Comparison of ENCODE assay signal across 30 cellular contexts in genomic region chr2:2184549-2185249, GRCh38.
DNase-seq lines count a peak whose midpoint lies in the region; ATAC-seq, FAIRE-seq and TF ChIP-seq lines count a peak whose summit lies in the region.
"Had no signal": no experiment of that assay in that cellular context is flagged by ENCODE, and none has a peak within 500 bp of the region (broad histone marks: within the 10 kb centered on the region; RNA-seq: fewer than 3 reads in every experiment).

No MANE protein-coding gene starts in this region.

- H3K4me3 Mint-ChIP-seq in astrocyte (ENCODE audit: unreplicated experiment), result peak overlapping the region; percentile 31
- H3K4me3 Mint-ChIP-seq: activated T-cell treated with anti-CD3 and anti-CD28 coated beads, Interleukin-2, amount 50 U/mL, for 4 hours; stimulated activated naive CD8-positive, alpha-beta T cell treated with anti-CD3 and anti-CD28 coated beads, Interleukin-15, amount 100 ng/mL, for 72 hours; type B pancreatic cell had no signal

- no peaks in the 10 kb centered on the region for H3K36me3 ChIP-seq in astrocyte (ENCODE audit: insufficient read depth, low read length)
- no peaks in the 10 kb centered on the region for H3K36me3 ChIP-seq in neural cell (ENCODE audit: insufficient read depth, low read length)
- H3K36me3 ChIP-seq: cardiac muscle cell, lower lobe of right lung, SJCRH30 had no signal

- H3K27ac Mint-ChIP-seq in astrocyte (ENCODE audit: unreplicated experiment), result peak overlapping the region; percentile 75
- H3K27ac Mint-ChIP-seq: stimulated activated naive CD8-positive, alpha-beta T cell treated with anti-CD3 and anti-CD28 coated beads, Interleukin-15, amount 100 ng/mL, for 72 hours; type B pancreatic cell had no signal

- H3K4me1 ChIP-seq in astrocyte (ENCODE audit: insufficient read depth, low read length), result no peaks in the 10 kb centered on the region
- H3K4me1 ChIP-seq: lower lobe of right lung, SJCRH30 had no signal

- intact Hi-C loops in Right ventricle myocardium inferior (cut with DNase I) (no loop called here), cardiac septum (cut with DNase I) (no loop called here)

- H3K9me3 ChIP-seq in astrocyte (ENCODE audit: insufficient read depth, low read depth, low read length) (no peaks in the 10 kb centered on the region), neural cell (ENCODE audit: low read length) (no peaks in the 10 kb centered on the region)
- H3K9me3 ChIP-seq: lower lobe of right lung, SJCRH30 had no signal

- TF ChIP-seq EP300 in neural cell (conservative IDR thresholded peaks at IDR 0.05; ENCODE audit: poor library complexity, severe bottlenecking), result no peak

- peaks cover 7% of the 10 kb centered on the region for H3F3A ChIP-seq in neural cell (ENCODE audit: insufficient read depth, low read length, poor library complexity, severe bottlenecking)

- H3K9me3 Mint-ChIP-seq in astrocyte (ENCODE audit: unreplicated experiment), result peaks cover 1% of the 10 kb centered on the region
- H3K9me3 Mint-ChIP-seq: activated T-cell treated with anti-CD3 and anti-CD28 coated beads, Interleukin-2, amount 50 U/mL, for 4 hours; type B pancreatic cell had no signal

- H3K27ac ChIP-seq in astrocyte (ENCODE audit: low read depth, low read length) (no peak overlapping the region), neural cell (ENCODE audit: low read length) (peak overlapping the region; percentile 50)
- H3K27ac ChIP-seq: C4-2B, cardiac muscle cell, hepatocyte, lower lobe of right lung, SJCRH30 had no signal

- no peak overlapping the region for H3K4me3 ChIP-seq in astrocyte (ENCODE audit: insufficient read depth, low read depth, low read length)
- H3K4me3 ChIP-seq in neural cell (ENCODE audit: low read length), result no peak overlapping the region
- H3K4me3 ChIP-seq: cardiac muscle cell, hepatocyte, lower lobe of right lung, SJCRH30 had no signal

- no peaks in the 10 kb centered on the region for H3K9me2 ChIP-seq in neural cell (ENCODE audit: insufficient read depth, low read length)

- peaks cover 2% of the 10 kb centered on the region for H3K27me3 Mint-ChIP-seq in astrocyte (ENCODE audit: low read depth, unreplicated experiment)

- FAIRE-seq in astrocyte (lab: Jason Lieb, UNC) (no peak), urothelium cell line (lab: Jason Lieb, UNC) (no peak)
- FAIRE-seq: GM19239, keratinocyte had no signal

- no peak for TF ChIP-seq RAD21 in neural cell (conservative IDR thresholded peaks at IDR 0.05)

- H3K9ac ChIP-seq in astrocyte (ENCODE audit: low read length), result no peak overlapping the region
- no peak overlapping the region for H3K9ac ChIP-seq in neural cell (ENCODE audit: low read length)

- TF ChIP-seq CTCF in astrocyte (IDR thresholded peaks at IDR 0.05; ENCODE audit: insufficient read depth, low read depth, low read length), result no peak
- TF ChIP-seq CTCF in neural cell (IDR thresholded peaks at IDR 0.05; ENCODE audit: poor library complexity, severe bottlenecking), result no peak

- DNase-seq in Right ventricle myocardium inferior (ENCODE audit: missing footprints), result no peak
- DNase-seq in cardiac septum (ENCODE audit: low spot score), result no peak
- DNase-seq in astrocyte (ENCODE audit: low read depth), result no peak
- DNase-seq in urothelium cell line (ENCODE audit: low spot score), result peak; percentile 52
- no peak for DNase-seq in activated naive CD4-positive, alpha-beta T cell treated with Interleukin-2 at 50 U/mL for 16 hours
- no peak for DNase-seq in NCI-H446 (lab: John Stamatoyannopoulos, UW)
- DNase-seq: activated CD4-positive, alpha-beta T cell treated with anti-CD3 and anti-CD28 coated beads for 4 hours; activated naive CD4-positive, alpha-beta T cell; activated T-cell treated with anti-CD3 and anti-CD28 coated beads, Interleukin-2, amount 50 U/mL, for 4 hours; amniotic stem cell; Calu3; Kasumi-1; lower lobe of right lung; NCI-H1048; NCI-H2081 treated with DMSO at 0.1 percent for 48 hours; NCI-H774; right cardiac atrium; SJCRH30; stimulated activated CD4-positive, alpha-beta T cell treated with anti-CD3 and anti-CD28 coated beads, Interleukin-12 subunit alpha, Interleukin-12 subunit beta, amount 100 ng/mL, for 4 hours; stimulated activated CD4-positive, alpha-beta T cell treated with anti-CD3 and anti-CD28 coated beads, Interleukin-4, amount 100 ng/mL, for 4 hours; stimulated activated naive CD8-positive, alpha-beta T cell treated with anti-CD3 and anti-CD28 coated beads, Interleukin-15, amount 100 ng/mL, for 72 hours; T-helper 1 cell had no signal

- H3K27me3 ChIP-seq in astrocyte (ENCODE audit: insufficient read depth, low read length), result no peaks in the 10 kb centered on the region
- no peaks in the 10 kb centered on the region for H3K27me3 ChIP-seq in neural cell (ENCODE audit: insufficient read depth, low read depth, low read length)
- H3K27me3 ChIP-seq: cardiac muscle cell, hepatocyte had no signal

- H2AFZ ChIP-seq in astrocyte (ENCODE audit: low read depth, low read length), result no peak overlapping the region
- no peak overlapping the region for H2AFZ ChIP-seq in neural cell (ENCODE audit: low read depth, low read length)
- H2AFZ ChIP-seq: hepatocyte had no signal

- ATAC-seq in Right ventricle myocardium inferior, result peak; percentile 39
- no peak for ATAC-seq in HG03097 (IDR thresholded peaks at IDR 0.05; ENCODE audit: low FRiP score, unreplicated experiment)
- ATAC-seq: activated T-cell treated with anti-CD3 and anti-CD28 coated beads, Interleukin-2, amount 50 U/mL, for 4 hours; lower lobe of right lung; right cardiac atrium; stimulated activated naive CD8-positive, alpha-beta T cell treated with anti-CD3 and anti-CD28 coated beads, Interleukin-15, amount 100 ng/mL, for 72 hours had no signal

- no peaks in the 10 kb centered on the region for H4K20me1 ChIP-seq in astrocyte (ENCODE audit: insufficient read depth, low read length)
- H4K20me1 ChIP-seq in neural cell (ENCODE audit: insufficient read depth), result no peaks in the 10 kb centered on the region

- no peak overlapping the region for H3K4me2 ChIP-seq in astrocyte (ENCODE audit: low read length)
- H3K4me2 ChIP-seq in neural cell (ENCODE audit: low read length), result no peak overlapping the region
- H3K4me2 ChIP-seq: hepatocyte had no signal

- no peaks in the 10 kb centered on the region for H3K36me3 Mint-ChIP-seq in astrocyte (ENCODE audit: low read depth, unreplicated experiment)
- H3K36me3 Mint-ChIP-seq: type B pancreatic cell had no signal

- peaks cover 18% of the 10 kb centered on the region for H3K4me1 Mint-ChIP-seq in astrocyte (ENCODE audit: low read depth, unreplicated experiment)
- H3K4me1 Mint-ChIP-seq: stimulated activated naive CD8-positive, alpha-beta T cell treated with anti-CD3 and anti-CD28 coated beads, Interleukin-15, amount 100 ng/mL, for 72 hours had no signal

- no peaks in the 10 kb centered on the region for H3K79me2 ChIP-seq in astrocyte (ENCODE audit: insufficient read depth, low read length)
- H3K79me2 ChIP-seq in neural cell (replicated peaks; ENCODE audit: insufficient read depth, low read length), result no peaks in the 10 kb centered on the region
- H3K79me2 ChIP-seq: hepatocyte had no signal

TF ChIP-seq in neural cell, 6 proteins besides CTCF, POLR2A, EP300 and RAD21:
- no peak for TF ChIP-seq POLR2AphosphoS5 (IDR thresholded peaks at IDR 0.05)
- TF ChIP-seq REST (IDR thresholded peaks at IDR 0.05; ENCODE audit: borderline replicate concordance), result no peak
- no peak for TF ChIP-seq EZH2 (IDR thresholded peaks at IDR 0.05; ENCODE audit: borderline replicate concordance, insufficient read depth, low read length, poor library complexity, severe bottlenecking)
- no peak for TF ChIP-seq MXI1 (conservative IDR thresholded peaks at IDR 0.05; ENCODE audit: poor library complexity, severe bottlenecking)
- TF ChIP-seq SMC3 (conservative IDR thresholded peaks at IDR 0.05; ENCODE audit: poor library complexity), result no peak
- TF ChIP-seq TAF1 (IDR thresholded peaks at IDR 0.05; ENCODE audit: low read depth), result no peak
